29 cellular contexts compared by ENCODE assay signal in the genomic region with DNA sequence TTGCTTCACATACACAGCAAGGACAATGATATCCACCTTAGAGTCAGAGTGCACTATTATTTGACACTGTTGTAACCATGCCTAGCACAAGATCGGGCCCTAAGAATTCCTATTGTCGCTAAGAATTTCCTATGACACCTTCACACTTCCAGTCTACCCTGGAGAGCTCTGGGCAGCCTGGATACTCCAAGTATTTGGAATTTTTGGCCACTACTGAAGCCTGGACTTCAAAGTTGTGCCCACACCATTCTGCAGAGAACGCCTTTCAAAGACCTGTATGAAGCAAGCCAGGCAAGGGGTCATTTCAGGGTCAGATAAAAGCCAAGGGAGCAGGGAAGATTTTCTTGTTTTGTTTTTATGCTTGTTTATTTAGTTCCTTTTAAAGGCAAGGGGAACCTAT.
A peak's percentile ranks its signal among the peaks of the same experiment; 100 is the strongest.
DNase-seq lines count a peak whose midpoint lies in the region; ATAC-seq, FAIRE-seq and TF ChIP-seq lines count a peak whose summit lies in the region.
"Had no signal": no experiment of that assay in that cellular context is flagged by ENCODE, and none has a peak within 500 bp of the region (broad histone marks: within the 10 kb centered on the region; RNA-seq: fewer than 3 reads in every experiment).

No MANE protein-coding gene starts in this region.

- H3K4me3 ChIP-seq in cardiac muscle cell (no peak overlapping the region), left ventricle myocardium inferior (no peak overlapping the region), H1 (ENCODE audit: extremely low read depth in 1 of 4, insufficient read depth in 2 of 4, low read depth in 3 of 4, low read length in 4 of 4) (no peak overlapping the region), pancreas (no peak overlapping the region)
- H3K4me3 ChIP-seq: BLaER1, GM12878 had no signal

- TF ChIP-seq POLR2A in H1 (IDR thresholded peaks at IDR 0.05; ENCODE audit: control extremely low read depth in 1 of 2, low read depth in 2 of 2, low read length in 2 of 2), result no peak

- H2BK12ac ChIP-seq in H1 (ENCODE audit: low read depth, low read length), result 0 out of 2 replicates have a peak overlapping the region, but pooled peaks have one; percentile 3

- intact Hi-C loops in left ventricle myocardium inferior (cut with micrococcal nuclease), result no loop called here
- intact Hi-C loops in activated T-helper 1 cell treated with anti-CD3 and anti-CD28 coated beads, Interleukin-12 subunit alpha, Interleukin-12 subunit beta, Interleukin-2, Interleukin-4 antibody, amounts not matched to agents 30 ng/mL and 10 ng/mL and 1 ng/mL, durations not matched to agents 14 hours and 24 hours and 36 hours (cut with micrococcal nuclease), result no loop called here
- intact Hi-C loops in pancreas (cut with DNase I), result no loop called here

- no peak overlapping the region for H4K8ac ChIP-seq in H1 (ENCODE audit: extremely low read depth, insufficient read depth, low read length)

- DNase-seq in cardiac muscle cell (ENCODE audit: low read depth in 1 of 2, low spot score in 1 of 2), result peak in 1 of 2 donors; percentile 76
- DNase-seq in left ventricle myocardium inferior, result no peak
- DNase-seq in H1 (ENCODE audit: low read depth in 1 of 2, low spot score in 2 of 2), result no peak
- DNase-seq in osteocyte (ENCODE audit: extremely low spot score, unreplicated experiment), result no peak
- no peak for DNase-seq in activated T-helper 1 cell treated with anti-CD3 and anti-CD28 coated beads, Interleukin-12 subunit alpha, Interleukin-12 subunit beta, Interleukin-2, Interleukin-4 antibody, amounts not matched to agents 30 ng/mL and 10 ng/mL and 1 ng/mL, durations not matched to agents 14 hours and 24 hours and 36 hours (ENCODE audit: low spot score)
- DNase-seq in pancreas, result no peak
- DNase-seq in SW480 (ENCODE audit: low spot score), result no peak
- DNase-seq: ACHN; BE2C; C1 segment of cervical spinal cord; Caco-2; Calu3; CD4-positive, alpha-beta memory T cell; CD4-positive, CD25-positive, alpha-beta regulatory T cell; CD8-positive, alpha-beta memory T cell; DMS153; DMS53; DMS79; DND-41; EL; GDM1 had no signal

- CTCF ChIA-PET in H1 (lab: Charles Lee; ENCODE audit: partially characterized antibody), result interaction anchor here (1.2 to 1.7 kb wide), 4 partner anchors 9 to 167 kb away, joined by 3 read pairs; no protein-coding TSS in a partner anchor

- H3K23me2 ChIP-seq in H1 (ENCODE audit: low read depth, low read length), result no peaks in the 10 kb centered on the region

- H3K79me1 ChIP-seq in H1 (ENCODE audit: low read depth, low read length), result no peaks in the 10 kb centered on the region

- H2AFZ ChIP-seq in H1 (ENCODE audit: low read length), result no peak overlapping the region

- POLR2A ChIA-PET in H1 (lab: Charles Lee; ENCODE audit: partially characterized antibody), result interaction anchor here (1.2 to 1.3 kb wide), 2 partner anchors 10 to 47 kb away, joined by 3 read pairs; no protein-coding TSS in a partner anchor

- no peak for TF ChIP-seq EP300 in H1 (IDR thresholded peaks at IDR 0.05; ENCODE audit: borderline replicate concordance in 1 of 2, low read depth in 2 of 2, low read length in 2 of 2)

- H2BK5ac ChIP-seq in H1 (ENCODE audit: low read depth, low read length), result no peak overlapping the region

- FAIRE-seq in H1 (lab: Jason Lieb, UNC) (no peak), pancreas (lab: Jason Lieb, UNC) (no peak)
- FAIRE-seq: A204.1, D721Med, GM12878, GM12892, GM18507 had no signal

- peak overlapping the region; percentile 58 for H3K27ac Mint-ChIP-seq in osteocyte (ENCODE audit: unreplicated experiment)
- no peak overlapping the region for H3K27ac Mint-ChIP-seq in activated T-helper 1 cell treated with anti-CD3 and anti-CD28 coated beads, Interleukin-12 subunit alpha, Interleukin-12 subunit beta, Interleukin-2, Interleukin-4 antibody, amounts not matched to agents 30 ng/mL and 10 ng/mL and 1 ng/mL, durations not matched to agents 14 hours and 24 hours and 36 hours
- H3K27ac Mint-ChIP-seq: CD4-positive, alpha-beta memory T cell; CD4-positive, CD25-positive, alpha-beta regulatory T cell; CD8-positive, alpha-beta memory T cell had no signal

- no peak overlapping the region for H3K4me3 Mint-ChIP-seq in osteocyte (ENCODE audit: unreplicated experiment)
- H3K4me3 Mint-ChIP-seq in activated T-helper 1 cell treated with anti-CD3 and anti-CD28 coated beads, Interleukin-12 subunit alpha, Interleukin-12 subunit beta, Interleukin-2, Interleukin-4 antibody, amounts not matched to agents 30 ng/mL and 10 ng/mL and 1 ng/mL, durations not matched to agents 14 hours and 24 hours and 36 hours, result no peak overlapping the region
- H3K4me3 Mint-ChIP-seq: CD14-positive monocyte; CD4-positive, alpha-beta memory T cell; CD4-positive, CD25-positive, alpha-beta regulatory T cell; CD8-positive, alpha-beta memory T cell had no signal

- H3K14ac ChIP-seq in H1 (ENCODE audit: insufficient read length), result peak overlapping the region; percentile 10

- no peak overlapping the region for H3K4ac ChIP-seq in H1 (replicated peaks; ENCODE audit: insufficient read length, low read depth, low read length)

- H3K9ac ChIP-seq in H1 (replicated peaks in 1 of 4; ENCODE audit: extremely low read depth in 1 of 4, low read depth in 3 of 4, low read length in 3 of 4), result no peak overlapping the region
- H3K9ac ChIP-seq: BLaER1 had no signal

- no peaks in the 10 kb centered on the region for H3K27me3 Mint-ChIP-seq in osteocyte (ENCODE audit: unreplicated experiment)
- no peaks in the 10 kb centered on the region for H3K27me3 Mint-ChIP-seq in activated T-helper 1 cell treated with anti-CD3 and anti-CD28 coated beads, Interleukin-12 subunit alpha, Interleukin-12 subunit beta, Interleukin-2, Interleukin-4 antibody, amounts not matched to agents 30 ng/mL and 10 ng/mL and 1 ng/mL, durations not matched to agents 14 hours and 24 hours and 36 hours (ENCODE audit: insufficient read depth)

- H3K27me3 ChIP-seq in cardiac muscle cell (no peaks in the 10 kb centered on the region), left ventricle myocardium inferior (ENCODE audit: low read depth) (no peaks in the 10 kb centered on the region), H1 (replicated peaks in 1 of 4; ENCODE audit: control insufficient read depth in 3 of 4, extremely low read depth in 1 of 4, insufficient read depth in 3 of 4, low read length in 3 of 4) (peaks cover 40 to 63% (median 58%) of the 10 kb centered on the region in 4 experiments), pancreas (no peaks in the 10 kb centered on the region)
- H3K27me3 ChIP-seq: BE2C, BLaER1 had no signal

- no peak for TF ChIP-seq CTCF in cardiac muscle cell (IDR thresholded peaks at IDR 0.05; ENCODE audit: low read depth, low read length)
- no peak for TF ChIP-seq CTCF in left ventricle myocardium inferior (IDR thresholded peaks at IDR 0.05; ENCODE audit: borderline replicate concordance)
- TF ChIP-seq CTCF in H1 (IDR thresholded peaks at IDR 0.05; ENCODE audit: control extremely low read depth in 1 of 3, insufficient read depth in 1 of 3, low read depth in 1 of 3, low read length in 3 of 3), result no peak
- no peak for TF ChIP-seq CTCF in osteocyte (IDR thresholded peaks at IDR 0.05)
- no peak for TF ChIP-seq CTCF in pancreas (IDR thresholded peaks at IDR 0.05)

- peaks cover 63% of the 10 kb centered on the region for H3K36me3 Mint-ChIP-seq in osteocyte (ENCODE audit: unreplicated experiment)
- H3K36me3 Mint-ChIP-seq in activated T-helper 1 cell treated with anti-CD3 and anti-CD28 coated beads, Interleukin-12 subunit alpha, Interleukin-12 subunit beta, Interleukin-2, Interleukin-4 antibody, amounts not matched to agents 30 ng/mL and 10 ng/mL and 1 ng/mL, durations not matched to agents 14 hours and 24 hours and 36 hours (ENCODE audit: low read depth), result no peaks in the 10 kb centered on the region
- H3K36me3 Mint-ChIP-seq: CD14-positive monocyte; CD4-positive, alpha-beta memory T cell; CD4-positive, CD25-positive, alpha-beta regulatory T cell; CD8-positive, alpha-beta memory T cell had no signal

- H3K4me1 ChIP-seq in cardiac muscle cell (ENCODE audit: low read depth) (peaks cover 23% of the 10 kb centered on the region), left ventricle myocardium inferior (peaks cover 11% of the 10 kb centered on the region), H1 (replicated peaks in 1 of 4; ENCODE audit: control insufficient read depth in 3 of 4, insufficient read depth in 4 of 4, low read length in 3 of 4) (peaks cover 1 to 20% (median 15%) of the 10 kb centered on the region in 4 experiments; a peak in 6 of 7 replicates), pancreas (peaks cover 0 to 10% (median 0%) of the 10 kb centered on the region in 3 donors)
- H3K4me1 ChIP-seq: BE2C, BLaER1, Caco-2 had no signal

- H4K20me1 ChIP-seq in H1 (replicated peaks in 1 of 2; ENCODE audit: control insufficient read depth in 1 of 2, insufficient read depth in 2 of 2, low read length in 2 of 2), result peaks cover 0 to 4% of the 10 kb centered on the region in 2 experiments
- H4K20me1 ChIP-seq: BLaER1 had no signal

- no peaks in the 10 kb centered on the region for H3K79me2 ChIP-seq in H1 (ENCODE audit: control insufficient read depth in 1 of 2, insufficient read depth in 2 of 2, low read length in 2 of 2)

- H3K9me3 Mint-ChIP-seq in osteocyte (ENCODE audit: unreplicated experiment), result no peaks in the 10 kb centered on the region
- H3K9me3 Mint-ChIP-seq in activated T-helper 1 cell treated with anti-CD3 and anti-CD28 coated beads, Interleukin-12 subunit alpha, Interleukin-12 subunit beta, Interleukin-2, Interleukin-4 antibody, amounts not matched to agents 30 ng/mL and 10 ng/mL and 1 ng/mL, durations not matched to agents 14 hours and 24 hours and 36 hours, result no peaks in the 10 kb centered on the region

- TF ChIP-seq RAD21 in H1 (IDR thresholded peaks at IDR 0.05 in 1 of 2, conservative IDR thresholded peaks at IDR 0.05 in 1 of 2; ENCODE audit: low read depth in 2 of 2, low read length in 2 of 2), result no peak

- no peak overlapping the region for H3K4me2 ChIP-seq in H1 (ENCODE audit: insufficient read depth in 1 of 2, low read depth in 2 of 2, low read length in 2 of 2)
- H3K4me2 ChIP-seq: BLaER1 had no signal

- no peak overlapping the region for H3K18ac ChIP-seq in H1 (ENCODE audit: extremely low read depth, low read length)

- ATAC-seq in pancreas, result no peak
- ATAC-seq: GM12878 had no signal

- no peak overlapping the region for H2BK15ac ChIP-seq in H1 (ENCODE audit: low read length)

- H3K9me3 ChIP-seq in cardiac muscle cell (ENCODE audit: low read depth) (no peaks in the 10 kb centered on the region), left ventricle myocardium inferior (replicated peaks) (no peaks in the 10 kb centered on the region), H1 (ENCODE audit: insufficient read depth in 2 of 2, low read depth in 1 of 2, low read length in 1 of 2) (no peaks in the 10 kb centered on the region), pancreas (no peaks in the 10 kb centered on the region)
- H3K9me3 ChIP-seq: BE2C, BLaER1, Caco-2 had no signal

- whole genome bisulfite sequencing in H1 (ENCODE audit: extremely low coverage in 1 of 2, insufficient coverage in 1 of 2, insufficient read length in 1 of 2, insufficient replicate concordance in 2 of 2, low coverage in 1 of 2, low lambda C conversion rate in 2 of 2, missing lambda C conversion rate in 1 of 2), 2 experiments, result 89% methylated on average over 3 of the region's 3 CpGs; no CpG with 5 or more reads in 1 of the 2 experiments
- WGBS in pancreas, 2 donors, result 81 to 91% methylated on average over 3 of the region's 3 CpGs

- H3K36me3 ChIP-seq in cardiac muscle cell (no peaks in the 10 kb centered on the region), left ventricle myocardium inferior (no peaks in the 10 kb centered on the region), H1 (ENCODE audit: control insufficient read depth in 2 of 4, insufficient read depth in 4 of 4, low read length in 3 of 4) (no peaks in the 10 kb centered on the region), pancreas (no peaks in the 10 kb centered on the region)
- H3K36me3 ChIP-seq: BLaER1 had no signal

- no peak overlapping the region for H4K5ac ChIP-seq in H1 (ENCODE audit: insufficient read length, low read depth, low read length)

- peaks cover 54% of the 10 kb centered on the region for H3K4me1 Mint-ChIP-seq in osteocyte (ENCODE audit: unreplicated experiment)
- no peaks in the 10 kb centered on the region for H3K4me1 Mint-ChIP-seq in activated T-helper 1 cell treated with anti-CD3 and anti-CD28 coated beads, Interleukin-12 subunit alpha, Interleukin-12 subunit beta, Interleukin-2, Interleukin-4 antibody, amounts not matched to agents 30 ng/mL and 10 ng/mL and 1 ng/mL, durations not matched to agents 14 hours and 24 hours and 36 hours (ENCODE audit: low read depth)
- H3K4me1 Mint-ChIP-seq: CD14-positive monocyte; CD4-positive, alpha-beta memory T cell; CD4-positive, CD25-positive, alpha-beta regulatory T cell; CD8-positive, alpha-beta memory T cell had no signal

- no peak overlapping the region for H2AK5ac ChIP-seq in H1 (ENCODE audit: low read depth, low read length)

- H3K23ac ChIP-seq in H1 (ENCODE audit: insufficient read length), result no peak overlapping the region

- no peak overlapping the region for H3K56ac ChIP-seq in H1 (replicated peaks; ENCODE audit: insufficient read length, low read depth, low read length)

- no peak overlapping the region for H2BK20ac ChIP-seq in H1 (ENCODE audit: low read length)

- no peak overlapping the region for H4K91ac ChIP-seq in H1 (replicated peaks; ENCODE audit: insufficient read length, low read length)

- H2BK120ac ChIP-seq in H1 (replicated peaks; ENCODE audit: low read depth, low read length), result no peak overlapping the region

- H3K27ac ChIP-seq in cardiac muscle cell (peak overlapping the region; percentile 83), left ventricle myocardium inferior (replicated peaks) (no peak overlapping the region), H1 (ENCODE audit: low read depth, low read length) (no peak overlapping the region), pancreas (no peak overlapping the region)
- H3K27ac ChIP-seq: 22Rv1, BLaER1 had no signal
